8 cellular contexts compared by ENCODE assay signal in genomic region chr15:60359738-60360137, GRCh38. TPM values are rescaled to one million over a fixed set of nuclear protein-coding genes. Genes with fewer than 3 reads are reported as not detected.
A peak's percentile ranks its signal among the peaks of the same experiment; 100 is the strongest.
DNase-seq lines count a peak whose midpoint lies in the region; TF ChIP-seq lines count a peak whose summit lies in the region.
"Not testable (repeated sequence)": the region's sequence is repeated elsewhere in the genome, so short reads cannot be mapped to it uniquely, and the experiment has no call there.

No MANE protein-coding gene starts in this region.

- not testable (repeated sequence) for H3K27ac ChIP-seq in C4-2B; SU-DHL-6 (ENCODE audit: low read depth, low read length)
- peak overlapping the region; percentile 49 to 59 (median 52) for H3K27ac ChIP-seq in esophagus muscularis mucosa (replicated peaks in 1 of 4)

- H3K4me1 ChIP-seq in esophagus muscularis mucosa: peaks cover 35 to 52% (median 42%) of the 10 kb centered on the region in 4 donors

- not testable (repeated sequence) for H4K20me1 ChIP-seq in SU-DHL-6 (ENCODE audit: low read depth, low read length)

- H3K27me3 ChIP-seq in H7 (ENCODE audit: control insufficient read depth, insufficient read depth, low read length); SU-DHL-6 (ENCODE audit: low read length); esophagus muscularis mucosa: not testable (repeated sequence)

- not testable (repeated sequence) for H2AFZ ChIP-seq in SU-DHL-6 (ENCODE audit: low read depth, low read length, severe bottlenecking)

- H3K9me3 ChIP-seq in SU-DHL-6 (ENCODE audit: insufficient read depth, low read length); esophagus muscularis mucosa: not testable (repeated sequence)

- not testable (repeated sequence) for H3K9ac ChIP-seq in SU-DHL-6 (ENCODE audit: low read length)

- 60% methylated on average over 10 of the region's 10 CpGs for WGBS in esophagus muscularis mucosa

- not testable (repeated sequence) for H3K4me2 ChIP-seq in SU-DHL-6 (ENCODE audit: low read depth, low read length, poor library complexity, severe bottlenecking)

- H3F3A ChIP-seq in SU-DHL-6 (ENCODE audit: insufficient read depth): not testable (repeated sequence)

- TF ChIP-seq POLR2A in esophagus muscularis mucosa (IDR thresholded peaks at IDR 0.05; ENCODE audit: low read depth): not testable (repeated sequence)

- peak; percentile 90 for TF ChIP-seq CTCF in C4-2B (conservative IDR thresholded peaks at IDR 0.05)
- TF ChIP-seq CTCF in SU-DHL-6 (IDR thresholded peaks at IDR 0.05; ENCODE audit: insufficient read depth, low read length, poor library complexity, severe bottlenecking): peak; percentile 50
- TF ChIP-seq CTCF in esophagus muscularis mucosa (IDR thresholded peaks at IDR 0.05): peak; percentile 71 to 82 (median 81)

- TF ChIP-seq EP300 in esophagus muscularis mucosa (IDR thresholded peaks at IDR 0.05): not testable (repeated sequence)

- intact Hi-C loops in esophagus muscularis mucosa (cut with DNase I): loop anchor here (2.0 to 5.0 kb wide), 2 partner anchors 38 to 85 kb away; partner anchors contain the start of gene ANXA2

- not testable (repeated sequence) for H3K9me2 ChIP-seq in SU-DHL-6 (replicated peaks; ENCODE audit: insufficient read depth, low read length)

- H3K4me3 ChIP-seq in H7 (ENCODE audit: insufficient read depth, low read depth, low read length); SU-DHL-6 (ENCODE audit: insufficient read depth, low read length, poor library complexity, severe bottlenecking); esophagus muscularis mucosa: not testable (repeated sequence)

- DNase-seq in H7 (peak; percentile 77), NCI-H2107 (lab: John Stamatoyannopoulos, UW) (peak; percentile 36), lung microvascular endothelial cell (ENCODE audit: low read depth in 2 of 2) (peak; percentile 68 to 84)
- DNase-seq in activated gamma-delta T cell treated with anti-CD3 and anti-CD28 coated beads, Interleukin-2, amount 50 U/mL, for 16 hours (ENCODE audit: low read depth): peak; percentile 15
- not testable (repeated sequence) for DNase-seq in esophagus muscularis mucosa (ENCODE audit: extremely low spot score)
- peak; percentile 11 to 30 for DNase-seq in stimulated activated CD4-positive, alpha-beta T cell treated with anti-CD3 and anti-CD28 coated beads, Interleukin-2, amount 100 ng/mL, for 48 hours

- H3K36me3 ChIP-seq in H7 (replicated peaks; ENCODE audit: control insufficient read depth, insufficient read depth, low read length) (peaks cover 21% of the 10 kb centered on the region), esophagus muscularis mucosa (peaks cover 40 to 90% (median 59%) of the 10 kb centered on the region in 4 donors)
- not testable (repeated sequence) for H3K36me3 ChIP-seq in SU-DHL-6 (ENCODE audit: low read length)

- not testable (repeated sequence) for H3K79me2 ChIP-seq in SU-DHL-6 (ENCODE audit: insufficient read depth, low read length)

RNA-seq across cellular contexts. Expression of gene ANXA2, which starts 38.0 kb away (rescaled TPM):
- total RNA-seq in H7 (2014; rRNA removed; shearing (Covaris generic)): 577 and 656 TPM in 2 replicates
- total RNA-seq in esophagus muscularis mucosa: 100 to 1,000 TPM; 333 to 606 (median 406) TPM
- 2,890 and 4,954 TPM in 2 replicates for total RNA-seq in lung microvascular endothelial cell
